24 cellular contexts compared by ENCODE assay signal in genomic region chr6:82924799-82925535, GRCh38.
DNase-seq lines count a peak whose midpoint lies in the region; ATAC-seq, FAIRE-seq and TF ChIP-seq lines count a peak whose summit lies in the region.
"Had no signal": no experiment of that assay in that cellular context is flagged by ENCODE, and none has a peak within 500 bp of the region (broad histone marks: within the 10 kb centered on the region; RNA-seq: fewer than 3 reads in every experiment).

No MANE protein-coding gene starts in this region.

- DNase-seq in A549 (ENCODE audit: low read depth in 1 of 2, low spot score in 1 of 2) (no peak), GM03348 (ENCODE audit: low spot score) (peak; percentile 24), OCI-M1 (lab: John Stamatoyannopoulos, UW) (peak; percentile 16), fibroblast of gingiva (ENCODE audit: low read depth) (peak; percentile 49), ascending aorta (ENCODE audit: low spot score in 2 of 2) (no peak), T-cell (no peak), H54 (ENCODE audit: insufficient read length, low spot score) (no peak)
- DNase-seq: activated CD4-positive, alpha-beta T cell treated with anti-CD3 and anti-CD28 coated beads, Interleukin-2, amount 50 U/mL, for 4 hours; activated CD8-positive, alpha-beta memory T cell treated with anti-CD3 and anti-CD28 coated beads, Interleukin-2, amount 50 U/mL, for 48 hours; activated effector memory CD4-positive, alpha-beta T cell treated with Interleukin-2 at 50 U/mL for 16 hours; CD8-positive, alpha-beta memory T cell; colonic mucosa; DMS153; gastrocnemius medialis; islet precursor cell; NCI-H1417 treated with DMSO at 0.1 percent for 48 hours; pancreas; right cardiac atrium; stomach had no signal

- no peak overlapping the region for H3K4me3 Mint-ChIP-seq in T-cell
- H3K4me3 Mint-ChIP-seq: brain; CD8-positive, alpha-beta memory T cell; nephron had no signal

- CTCF ChIA-PET in A549 (lab: Yijun Ruan, JAX) = no interaction called here
- CTCF ChIA-PET in T-cell (lab: Charles Lee) = no interaction called here

- no peak for TF ChIP-seq CTCF in A549 (IDR thresholded peaks at IDR 0.05)
- TF ChIP-seq CTCF in ascending aorta (IDR thresholded peaks at IDR 0.05) = no peak

- no peak overlapping the region for H3K4me2 ChIP-seq in A549

- H3K27me3 Mint-ChIP-seq in T-cell = no peaks in the 10 kb centered on the region
- H3K27me3 Mint-ChIP-seq: brain; CD8-positive, alpha-beta memory T cell had no signal

- peaks cover under 1 to 14% (median 4%) of the 10 kb centered on the region in 3 donors for H3K9me3 Mint-ChIP-seq in T-cell

- TF ChIP-seq RAD21 in A549 (conservative IDR thresholded peaks at IDR 0.05 in 1 of 2, IDR thresholded peaks at IDR 0.05 in 1 of 2) = no peak

- H3K27ac ChIP-seq in A549 (no peak overlapping the region), ascending aorta (no peak overlapping the region)
- H3K27ac ChIP-seq: colonic mucosa, gastrocnemius medialis, pancreas, SK-N-MC, stomach had no signal

- H3K27ac Mint-ChIP-seq in T-cell = no peak overlapping the region
- H3K27ac Mint-ChIP-seq: brain; CD8-positive, alpha-beta memory T cell; nephron had no signal

- POLR2A ChIA-PET in A549 (lab: Yijun Ruan, JAX) (no interaction called here), T-cell (lab: Charles Lee) (no interaction called here)

- no peaks in the 10 kb centered on the region for H3K36me3 ChIP-seq in ascending aorta
- H3K36me3 ChIP-seq: colonic mucosa, gastrocnemius medialis, pancreas, stomach had no signal

- H3K27me3 ChIP-seq in ascending aorta = no peaks in the 10 kb centered on the region
- H3K27me3 ChIP-seq: colonic mucosa, gastrocnemius medialis, pancreas, stomach had no signal

- intact Hi-C loops in ascending aorta (cut with DNase I) = no loop called here

- peaks cover 30% of the 10 kb centered on the region for H3K36me3 Mint-ChIP-seq in T-cell

- no peaks in the 10 kb centered on the region for H3K4me1 ChIP-seq in A549
- H3K4me1 ChIP-seq in ascending aorta = no peaks in the 10 kb centered on the region
- H3K4me1 ChIP-seq: colonic mucosa, gastrocnemius medialis, pancreas, stomach had no signal

- H3K4me3 ChIP-seq in A549 (no peak overlapping the region), ascending aorta (no peak overlapping the region)
- H3K4me3 ChIP-seq: colonic mucosa, gastrocnemius medialis, pancreas, SK-N-MC, stomach had no signal

- ATAC-seq in A549 = no peak
- no peak for ATAC-seq in T-cell (replicated peaks in 1 of 4)
- no peak for ATAC-seq in HG03045 (IDR thresholded peaks at IDR 0.05; ENCODE audit: unreplicated experiment)
- ATAC-seq: gastrocnemius medialis, pancreas, right cardiac atrium had no signal

- TF ChIP-seq POLR2A in A549 (IDR thresholded peaks at IDR 0.05; ENCODE audit: low read length) = no peak
- TF ChIP-seq POLR2A in H54 (IDR thresholded peaks at IDR 0.05; ENCODE audit: low read depth, low read length) = no peak

- TF ChIP-seq EP300 in A549 (IDR thresholded peaks at IDR 0.05) = no peak

- H3K4me1 Mint-ChIP-seq in T-cell = no peaks in the 10 kb centered on the region
- H3K4me1 Mint-ChIP-seq: brain; CD8-positive, alpha-beta memory T cell; nephron had no signal

- 0 out of 3 replicates have a peak, but pooled peaks cover under 1% of the 10 kb centered on the region for H3K9me3 ChIP-seq in A549
- no peaks in the 10 kb centered on the region for H3K9me3 ChIP-seq in ascending aorta
- H3K9me3 ChIP-seq: colonic mucosa, gastrocnemius medialis, pancreas had no signal

- WGBS in A549 (ENCODE audit: missing lambda C conversion rate) = 81% methylated on average over 3 of the region's 3 CpGs

- FAIRE-seq in A549 (lab: Jason Lieb, UNC) (no peak), H54 (lab: Jason Lieb, UNC) (no peak)
- FAIRE-seq: GM12892 had no signal

TF ChIP-seq in A549, 52 proteins besides CTCF, POLR2A, EP300 and RAD21:
- no peak for TF ChIP-seq RCOR1 (IDR thresholded peaks at IDR 0.05; ENCODE audit: low read depth, low read length)
- no peak for TF ChIP-seq RFX5 (IDR thresholded peaks at IDR 0.05)
- no peak for TF ChIP-seq ATOH8 (CRISPR knock-in tag; IDR thresholded peaks at IDR 0.05; ENCODE audit: low read depth)
- peak; percentile 94 for TF ChIP-seq MAFK (IDR thresholded peaks at IDR 0.05; ENCODE audit: partially characterized antibody)
- TF ChIP-seq ZC3H11A (IDR thresholded peaks at IDR 0.05) = no peak

Comparison
In these comparisons a context has a peak if more than half of its experiments do, and no peak if none do; other contexts are left out.
1. DNase-seq: peak in GM03348 (single experiment), OCI-M1 (single experiment) and fibroblast of gingiva (single experiment); none in A549 (0 of 2), ascending aorta (0 of 2), T-cell (0 of 34) and H54 (single experiment).